Comparison of ENCODE assay signal across 11 cellular contexts in genomic region chr22:50171319-50171964, GRCh38. TPM values are rescaled to one million over a fixed set of nuclear protein-coding genes. Genes with fewer than 3 reads are reported as not detected.
A peak's percentile ranks its signal among the peaks of the same experiment; 100 is the strongest.
DNase-seq lines count a peak whose midpoint lies in the region; TF ChIP-seq lines count a peak whose summit lies in the region.
"Had no signal": no experiment of that assay in that cellular context is flagged by ENCODE, and none has a peak within 500 bp of the region (broad histone marks: within the 10 kb centered on the region; RNA-seq: fewer than 3 reads in every experiment).

No MANE protein-coding gene starts in this region.

- peaks cover 2% of the 10 kb centered on the region for H3K79me1 ChIP-seq in trophoblast cell (ENCODE audit: low read length)

- no peak overlapping the region for H3K4ac ChIP-seq in trophoblast cell (ENCODE audit: low read depth, low read length)

- H2AK5ac ChIP-seq in trophoblast cell (ENCODE audit: low read length), result peak overlapping the region; percentile 13

- peaks cover 0 to 2% of the 10 kb centered on the region in 2 experiments for H3K4me1 ChIP-seq in trophoblast cell (ENCODE audit: control insufficient read depth in 1 of 2, insufficient read depth in 2 of 2, low read length in 2 of 2)

- no peak overlapping the region for H4K12ac ChIP-seq in trophoblast cell (ENCODE audit: low read depth, low read length)

- DNase-seq in GM06990 (ENCODE audit: extremely low read depth, insufficient read length) (peak; percentile 4), foreskin fibroblast (no peak), trophoblast cell (no peak), cerebellum (ENCODE audit: low spot score) (no peak), COLO668 (lab: John Stamatoyannopoulos, UW; ENCODE audit: unreplicated experiment) (no peak), NCI-H1694 treated with DMSO at 0.1 percent for 48 hours (lab: John Stamatoyannopoulos, UW) (no peak), inferior parietal cortex (ENCODE audit: extremely low spot score) (no peak)
- DNase-seq: foreskin melanocyte, Peyer's patch had no signal

- H2BK5ac ChIP-seq in trophoblast cell (ENCODE audit: low read depth, low read length, poor library complexity), result no peak overlapping the region

- H3K9me3 ChIP-seq in trophoblast cell (ENCODE audit: insufficient read depth, low read depth, low read length), result peaks cover 8% of the 10 kb centered on the region
- H3K9me3 ChIP-seq: Peyer's patch had no signal

- no CpG with 5 or more reads among the region's 15 CpGs for WGBS in trophoblast cell (ENCODE audit: extremely low coverage, insufficient coverage, insufficient read length)

- H3K36me3 ChIP-seq in GM06990 (ENCODE audit: control insufficient read depth, insufficient read depth, low read length), result no peaks in the 10 kb centered on the region
- no peaks in the 10 kb centered on the region for H3K36me3 ChIP-seq in trophoblast cell (ENCODE audit: control insufficient read depth in 1 of 2, insufficient read depth in 2 of 2, low read length in 2 of 2)
- H3K36me3 ChIP-seq: Peyer's patch had no signal

- H3K27me3 ChIP-seq in GM06990 (replicated peaks; ENCODE audit: control insufficient read depth, insufficient read depth, low read length) (no peaks in the 10 kb centered on the region), trophoblast cell (ENCODE audit: insufficient read depth, low read length) (peaks cover 17% of the 10 kb centered on the region)

- H2BK12ac ChIP-seq in trophoblast cell (ENCODE audit: low read length), result no peak overlapping the region

- H3K27ac ChIP-seq in VCaP (peak overlapping the region; percentile 58; the same call in 1 of the 2 replicates), trophoblast cell (ENCODE audit: low read depth, low read length) (no peak overlapping the region)
- H3K27ac ChIP-seq: Peyer's patch had no signal

- H3K4me3 ChIP-seq in GM06990 (replicated peaks; ENCODE audit: low read depth, low read length) (no peak overlapping the region), foreskin fibroblast (ENCODE audit: low read depth in 1 of 2, low read length in 2 of 2) (peak overlapping the region; percentile 29 to 48), trophoblast cell (ENCODE audit: low read depth, low read length) (no peak overlapping the region)

- H3K79me2 ChIP-seq in trophoblast cell (ENCODE audit: control insufficient read depth, insufficient read depth, low read length, poor library complexity), result no peaks in the 10 kb centered on the region

- H3K9ac ChIP-seq in trophoblast cell (ENCODE audit: low read length), result no peak overlapping the region

- no peak overlapping the region for H3K23ac ChIP-seq in trophoblast cell (ENCODE audit: low read length)

- TF ChIP-seq CTCF in GM06990 (IDR thresholded peaks at IDR 0.05; ENCODE audit: insufficient read depth, low read length, poor library complexity, severe bottlenecking) (no peak), VCaP (conservative IDR thresholded peaks at IDR 0.05) (no peak), foreskin fibroblast (IDR thresholded peaks at IDR 0.05; ENCODE audit: low read depth, low read length) (no peak)

- no peak overlapping the region for H4K8ac ChIP-seq in trophoblast cell (ENCODE audit: low read depth, low read length)

- no peak overlapping the region for H2AFZ ChIP-seq in trophoblast cell (ENCODE audit: insufficient read depth, low read length, poor library complexity)

- H3K4me2 ChIP-seq in trophoblast cell (ENCODE audit: low read length), result no peak overlapping the region

- no peak overlapping the region for H3K14ac ChIP-seq in trophoblast cell (ENCODE audit: low read length)

- H2BK120ac ChIP-seq in trophoblast cell (ENCODE audit: insufficient read depth, low read length, poor library complexity), result no peak overlapping the region

- H4K91ac ChIP-seq in trophoblast cell (ENCODE audit: low read depth, low read length), result no peak overlapping the region

- H3K18ac ChIP-seq in trophoblast cell (ENCODE audit: low read length), result no peak overlapping the region

RNA-seq across cellular contexts. Expression of gene PANX2, which starts 0.9 kb away (rescaled TPM):
- 4.0 TPM in 2 replicates for polyA plus RNA-seq in trophoblast cell (2013)
- total RNA-seq in cerebellum, result 2.7 TPM
- total RNA-seq: skeletal muscle tissue had no signal

RNA-seq across cellular contexts. Expression of gene TRABD, which starts 14.3 kb away (rescaled TPM):
- polyA plus RNA-seq in trophoblast cell (2013), result 43.0 and 44.0 TPM in 2 replicates
- total RNA-seq in cerebellum, result 5.7 TPM

RNA-seq across cellular contexts. Expression of gene SELENOO, which starts 29.4 kb away (rescaled TPM):
- 13.6 and 13.8 TPM in 2 replicates for polyA plus RNA-seq in trophoblast cell (2013)
- 10.0 TPM for total RNA-seq in cerebellum

Comparison
In these comparisons a context has a peak if more than half of its experiments do, and no peak if none do; other contexts are left out.
1. H3K4me3 ChIP-seq: peak in foreskin fibroblast (2 of 2); none in GM06990 (single experiment) and trophoblast cell (single experiment).